Comparison of ENCODE assay signal across 1 cellular context in the genomic region with DNA sequence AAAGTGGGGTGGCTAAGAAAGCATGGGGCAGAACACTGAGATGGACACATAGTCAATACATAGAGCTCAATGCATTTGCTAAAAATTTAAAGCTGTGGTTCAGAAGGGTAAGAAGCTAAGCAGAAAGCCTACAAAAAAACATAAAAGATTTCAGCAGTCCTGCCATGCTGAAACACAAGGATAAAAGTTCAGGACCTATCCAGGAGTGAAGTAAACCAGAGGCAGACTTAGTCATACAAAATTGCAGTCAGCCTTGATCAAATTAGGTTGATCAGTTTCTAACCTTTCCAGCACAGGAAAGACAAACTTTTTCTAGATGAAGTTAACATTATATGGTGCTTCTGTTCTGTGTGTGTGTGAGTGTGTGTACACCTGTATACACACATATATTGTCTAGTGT.
TF ChIP-seq lines count a peak whose summit lies in the region.

No MANE protein-coding gene starts in this region.

TF ChIP-seq in IMR-90, 13 proteins besides CTCF, POLR2A, EP300 and RAD21 (continued from another document):
- TF ChIP-seq, protein P1, sequence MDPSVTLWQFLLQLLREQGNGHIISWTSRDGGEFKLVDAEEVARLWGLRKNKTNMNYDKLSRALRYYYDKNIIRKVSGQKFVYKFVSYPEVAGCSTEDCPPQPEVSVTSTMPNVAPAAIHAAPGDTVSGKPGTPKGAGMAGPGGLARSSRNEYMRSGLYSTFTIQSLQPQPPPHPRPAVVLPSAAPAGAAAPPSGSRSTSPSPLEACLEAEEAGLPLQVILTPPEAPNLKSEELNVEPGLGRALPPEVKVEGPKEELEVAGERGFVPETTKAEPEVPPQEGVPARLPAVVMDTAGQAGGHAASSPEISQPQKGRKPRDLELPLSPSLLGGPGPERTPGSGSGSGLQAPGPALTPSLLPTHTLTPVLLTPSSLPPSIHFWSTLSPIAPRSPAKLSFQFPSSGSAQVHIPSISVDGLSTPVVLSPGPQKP (IDR thresholded peaks at IDR 0.05; ENCODE audit: borderline replicate concordance, low read depth, low read length) = no peak
- TF ChIP-seq BHLHE40 (IDR thresholded peaks at IDR 0.05; ENCODE audit: low read depth, low read length) = no peak
- TF ChIP-seq CHD1 (IDR thresholded peaks at IDR 0.05; ENCODE audit: low read depth, low read length) = no peak
- no peak for TF ChIP-seq USF2 (IDR thresholded peaks at IDR 0.05; ENCODE audit: low read depth, low read length)
TF ChIP-seq in IMR-90: peak in this region for 0.
